Comparison of ENCODE assay signal across 12 cellular contexts in genomic region chr12:124484526-124484953, GRCh38.
A peak's percentile ranks its signal among the peaks of the same experiment; 100 is the strongest.
DNase-seq lines count a peak whose midpoint lies in the region; ATAC-seq, FAIRE-seq and TF ChIP-seq lines count a peak whose summit lies in the region.
"Had no signal": no experiment of that assay in that cellular context is flagged by ENCODE, and none has a peak within 500 bp of the region (broad histone marks: within the 10 kb centered on the region; RNA-seq: fewer than 3 reads in every experiment).

No MANE protein-coding gene starts in this region.

- no TSS peak for BruUV-seq in K562 (replicated peaks; lab: Mats Ljungman, UMichigan)

- in situ Hi-C loops in K562 (cut with MboI) = no loop called here

- H3K36me3 ChIP-seq in BLaER1 treated with 17β-estradiol and CSF1 and Interleukin-3, amounts not matched to agents 10 nM and 100 nM = peaks cover 20 to 85% (median 45%) of the 10 kb centered on the region in 11 experiments
- H3K36me3 ChIP-seq in DND-41 (ENCODE audit: insufficient read depth, low read length) (peaks cover 77% of the 10 kb centered on the region), K562 (ENCODE audit: control insufficient read depth, insufficient read depth, low read length) (peaks cover 41% of the 10 kb centered on the region; the same call in 2 of the 3 replicates), breast epithelium (no peaks in the 10 kb centered on the region)

- H3K79me2 ChIP-seq in DND-41 (ENCODE audit: insufficient read depth, low read length) = peaks cover 19% of the 10 kb centered on the region
- peaks cover 20% of the 10 kb centered on the region for H3K79me2 ChIP-seq in K562 (ENCODE audit: control insufficient read depth, insufficient read depth, low read length)

- no peak for FAIRE-seq in K562 (lab: Jason Lieb, UNC)

- no peak overlapping the region for H3K4me3 ChIP-seq in BLaER1 treated with 17β-estradiol and CSF1 and Interleukin-3, amounts not matched to agents 10 nM and 100 nM
- H3K4me3 ChIP-seq in DND-41 (ENCODE audit: low read depth in 1 of 2, low read length in 2 of 2) = no peak overlapping the region
- H3K4me3 ChIP-seq in K562 = no peak overlapping the region
- no peak overlapping the region for H3K4me3 ChIP-seq in breast epithelium
- H3K4me3 ChIP-seq: coronary artery, SK-N-MC, suprapubic skin had no signal

- intact Hi-C loops in K562 (cut with micrococcal nuclease) = no loop called here
- intact Hi-C loops in breast epithelium (cut with DNase I; ENCODE audit: low total_unique reads) = no loop called here

- H2AFZ ChIP-seq in DND-41 (ENCODE audit: low read depth, low read length) (no peak overlapping the region), K562 (ENCODE audit: low read depth, low read length) (no peak overlapping the region)

- peaks cover 94 to 100% (median 98%) of the 10 kb centered on the region in 11 experiments for H4K20me1 ChIP-seq in BLaER1 treated with 17β-estradiol and CSF1 and Interleukin-3, amounts not matched to agents 10 nM and 100 nM
- H4K20me1 ChIP-seq in DND-41 (ENCODE audit: insufficient read depth, low read length) (peaks cover 83% of the 10 kb centered on the region), K562 (replicated peaks; ENCODE audit: control insufficient read depth, insufficient read depth, low read length) (peaks cover 15% of the 10 kb centered on the region)

- H3K9ac ChIP-seq in BLaER1 treated with 17β-estradiol and CSF1 and Interleukin-3, amounts not matched to agents 10 nM and 100 nM = no peak overlapping the region
- H3K9ac ChIP-seq in DND-41 (ENCODE audit: low read depth, low read length) (no peak overlapping the region), K562 (ENCODE audit: insufficient read depth in 1 of 2, low read depth in 2 of 2, low read length in 2 of 2) (peak overlapping the region in 1 of 2 experiments; percentile 4; a peak in 1 of 4 replicates)

- no peak for TF ChIP-seq RAD21 in K562 (CRISPR knock-in tag; conservative IDR thresholded peaks at IDR 0.05 in 1 of 2, IDR thresholded peaks at IDR 0.05 in 1 of 2)

- H3K27ac ChIP-seq in BLaER1 treated with 17β-estradiol and CSF1 and Interleukin-3, amounts not matched to agents 10 nM and 100 nM = peak overlapping the region in 3 of 11 experiments; percentile 27 to 38 (median 38); a peak in 3 of 22 replicates
- H3K27ac ChIP-seq in DND-41 (ENCODE audit: low read length) (no peak overlapping the region), K562 (ENCODE audit: extremely low read depth, low read depth, low read length) (no peak overlapping the region), breast epithelium (peak overlapping the region in 1 of 2 donors; percentile 58)
- H3K27ac ChIP-seq: coronary artery, SK-N-MC, suprapubic skin had no signal

- TF ChIP-seq POLR2A in K562 (conservative IDR thresholded peaks at IDR 0.05) = no peak
- TF ChIP-seq POLR2A in breast epithelium (IDR thresholded peaks at IDR 0.05) = no peak

- CTCF ChIA-PET in K562 (lab: Yijun Ruan, JAX; ENCODE audit: low intra/inter-chr PET ratio) = no interaction called here

- TF ChIP-seq CTCF in DND-41 (IDR thresholded peaks at IDR 0.05; ENCODE audit: borderline replicate concordance, extremely low read depth, low read length, poor library complexity, severe bottlenecking) (no peak), K562 (IDR thresholded peaks at IDR 0.05 in 2 of 3, conservative IDR thresholded peaks at IDR 0.05 in 1 of 3; ENCODE audit: insufficient read depth in 2 of 3, low read depth in 1 of 3, low read length in 3 of 3) (no peak), breast epithelium (IDR thresholded peaks at IDR 0.05) (no peak)

- POLR2A ChIA-PET in K562 (lab: Yijun Ruan, JAX) = interaction anchor here (0.6 to 0.7 kb wide), 2 partner anchors 128 to 220 kb away, joined by 3 read pairs; no protein-coding TSS in a partner anchor

- H3K4me1 ChIP-seq in BLaER1 treated with 17β-estradiol and CSF1 and Interleukin-3, amounts not matched to agents 10 nM and 100 nM = peaks cover 63 to 90% (median 73%) of the 10 kb centered on the region in 10 experiments
- H3K4me1 ChIP-seq in DND-41 (ENCODE audit: insufficient read depth, low read length) = peaks cover 7% of the 10 kb centered on the region
- H3K4me1 ChIP-seq in K562 (replicated peaks in 1 of 2; ENCODE audit: control insufficient read depth in 2 of 2, insufficient read depth in 2 of 2, low read length in 2 of 2) = peaks cover 22 to 83% of the 10 kb centered on the region in 2 experiments
- H3K4me1 ChIP-seq in breast epithelium = peaks cover 0 to 19% of the 10 kb centered on the region in 2 donors

- ATAC-seq in DND-41 (ENCODE audit: insufficient read depth, low read depth) (peak; percentile 41), HG02938 (IDR thresholded peaks at IDR 0.05; ENCODE audit: unreplicated experiment) (peak; percentile 30), K562 (no peak)

- H3K4me2 ChIP-seq in BLaER1 treated with 17β-estradiol and CSF1 and Interleukin-3, amounts not matched to agents 10 nM and 100 nM = peak overlapping the region in 8 of 11 experiments; percentile 3 to 32 (median 22); a peak in 10 of 22 replicates
- H3K4me2 ChIP-seq in DND-41 (ENCODE audit: insufficient read depth, low read length) (no peak overlapping the region), K562 (ENCODE audit: insufficient read depth, low read length) (no peak overlapping the region)

- TF ChIP-seq EP300 in K562 (IDR thresholded peaks at IDR 0.05; ENCODE audit: low read length) = no peak

- 82% methylated on average over 10 of the region's 10 CpGs for WGBS in K562 (ENCODE audit: insufficient coverage, low coverage, missing lambda C conversion rate)

- peaks cover 3% of the 10 kb centered on the region for H3K9me1 ChIP-seq in K562 (ENCODE audit: control insufficient read depth, insufficient read depth, low read length)

- H3K27me3 ChIP-seq in BLaER1 treated with 17β-estradiol and CSF1 and Interleukin-3, amounts not matched to agents 10 nM and 100 nM = no peaks in the 10 kb centered on the region
- H3K27me3 ChIP-seq in DND-41 (ENCODE audit: insufficient read depth, low read length, poor library complexity) (no peaks in the 10 kb centered on the region), K562 (ENCODE audit: control insufficient read depth in 2 of 2, insufficient read depth in 2 of 2, low read length in 2 of 2) (no peaks in the 10 kb centered on the region), breast epithelium (no peaks in the 10 kb centered on the region)
- H3K27me3 ChIP-seq: suprapubic skin had no signal

- no peaks in the 10 kb centered on the region for H3K9me3 ChIP-seq in BLaER1 treated with 17β-estradiol and CSF1 and Interleukin-3, amounts not matched to agents 10 nM and 100 nM (replicated peaks in 1 of 11)
- H3K9me3 ChIP-seq in DND-41 (ENCODE audit: insufficient read depth, low read length, severe bottlenecking) = no peaks in the 10 kb centered on the region
- H3K9me3 ChIP-seq in K562 (replicated peaks; ENCODE audit: control insufficient read depth, insufficient read depth, low read depth, low read length) = no peaks in the 10 kb centered on the region
- no peaks in the 10 kb centered on the region for H3K9me3 ChIP-seq in breast epithelium
- H3K9me3 ChIP-seq: suprapubic skin had no signal

- peak; percentile 65 for DNase-seq in DND-41
- DNase-seq in K562 (ENCODE audit: extremely low read depth in 1 of 4, low spot score in 3 of 4) = peak in 2 of 4 experiments; percentile 49 to 55
- DNase-seq in breast epithelium (ENCODE audit: low spot score in 2 of 2) = no peak
- no peak for DNase-seq in Kasumi-1 (lab: John Stamatoyannopoulos, UW)
- DNase-seq in kidney tubule cell (ENCODE audit: low spot score) = no peak
- DNase-seq: activated CD4-positive, CD25-positive, alpha-beta regulatory T cell treated with anti-CD3 and anti-CD28 coated beads, Interleukin-2, amount 50 U/mL, for 72 hours; NCI-H510A treated with DMSO at 0.1 percent for 48 hours had no signal

TF ChIP-seq in K562, 482 proteins besides CTCF, POLR2A, EP300 and RAD21 (continues in another document):
- TF ChIP-seq ZNF12 (CRISPR knock-in tag; IDR thresholded peaks at IDR 0.05) (no peak), CBFA2T2 (conservative IDR thresholded peaks at IDR 0.05) (no peak; the same call in 1 of the 2 replicates), RHOXF2B (CRISPR knock-in tag; conservative IDR thresholded peaks at IDR 0.05) (no peak), MYBL2 (IDR thresholded peaks at IDR 0.05; ENCODE audit: low read depth) (no peak), MYBL2 (CRISPR knock-in tag; IDR thresholded peaks at IDR 0.05; ENCODE audit: borderline replicate concordance) (no peak), ZNF445 (CRISPR knock-in tag; IDR thresholded peaks at IDR 0.05; ENCODE audit: low read depth) (no peak), BCOR (IDR thresholded peaks at IDR 0.05) (peak; percentile 72), TAL1 (IDR thresholded peaks at IDR 0.05) (no peak), ZBTB34 (CRISPR knock-in tag; IDR thresholded peaks at IDR 0.05) (no peak), RBM14 (IDR thresholded peaks at IDR 0.05; ENCODE audit: borderline replicate concordance, insufficient read depth, low read depth, low read length) (no peak), ZNF408 (CRISPR knock-in tag; IDR thresholded peaks at IDR 0.05; ENCODE audit: low read depth) (no peak), NCOR1 (IDR thresholded peaks at IDR 0.05) (no peak), NR2C2 (CRISPR knock-in tag; IDR thresholded peaks at IDR 0.05) (no peak), NR2C2 (tag; IDR thresholded peaks at IDR 0.05) (no peak), RFX5 (IDR thresholded peaks at IDR 0.05; ENCODE audit: low read depth, low read length) (no peak), ZBTB2 (IDR thresholded peaks at IDR 0.05) (no peak)

Comparison
In these comparisons a context has a peak if more than half of its experiments do, and no peak if none do; other contexts are left out.
1. H3K4me2 ChIP-seq: peak in BLaER1 treated with 17β-estradiol and CSF1 and Interleukin-3, amounts not matched to agents 10 nM and 100 nM (8 of 11); none in DND-41 (single experiment) and K562 (single experiment).